In genomic region chr12:19276767-19277166, GRCh38 we compare ENCODE assay signal across 5 cellular contexts.
"Had no signal": no experiment of that assay in that cellular context is flagged by ENCODE, and none has a peak within 500 bp of the region (broad histone marks: within the 10 kb centered on the region; RNA-seq: fewer than 3 reads in every experiment).

No MANE protein-coding gene starts in this region.

- H3K9ac ChIP-seq: GM23248 had no signal

- H3K9me3 Mint-ChIP-seq: H9 had no signal

- DNase-seq: GM23248, H9, HCEC 1CT, IMR-90 had no signal

- H3K4me3 Mint-ChIP-seq: H9 had no signal

- ATAC-seq: K562 had no signal

- H3K4me3 ChIP-seq: GM23248, K562 had no signal

- H3K27ac ChIP-seq: GM23248 had no signal

- H2AFZ ChIP-seq: GM23248 had no signal
